7 cellular contexts compared by ENCODE assay signal in genomic region chr11:61697093-61697492, GRCh38. TPM values are rescaled to one million over a fixed set of nuclear protein-coding genes. Genes with fewer than 3 reads are reported as not detected.
A peak's percentile ranks its signal among the peaks of the same experiment; 100 is the strongest.
DNase-seq lines count a peak whose midpoint lies in the region; ATAC-seq, FAIRE-seq and TF ChIP-seq lines count a peak whose summit lies in the region.

No MANE protein-coding gene starts in this region.

- TF ChIP-seq CTCF in transverse colon (IDR thresholded peaks at IDR 0.05), result no peak
- TF ChIP-seq CTCF in OCI-LY7 (conservative IDR thresholded peaks at IDR 0.05; ENCODE audit: low read length), result no peak

- H2AFZ ChIP-seq in OCI-LY7 (ENCODE audit: low read length), result no peak overlapping the region

- FAIRE-seq in HTR-8/SVneo (lab: Jason Lieb, UNC), result peak; percentile 72

- POLR2A ChIA-PET in OCI-LY7 (lab: Charles Lee), result no interaction called here

- H3K36me3 ChIP-seq in transverse colon (no peaks in the 10 kb centered on the region), OCI-LY7 (ENCODE audit: insufficient read depth, low read length) (no peaks in the 10 kb centered on the region)

- TF ChIP-seq POLR2A in transverse colon (IDR thresholded peaks at IDR 0.05), result no peak

- CTCF ChIA-PET in OCI-LY7 (lab: Charles Lee; ENCODE audit: unreplicated experiment), result no interaction called here

- no peaks in the 10 kb centered on the region for H4K20me1 ChIP-seq in OCI-LY7 (ENCODE audit: insufficient read depth, low read length)

- H3K27ac ChIP-seq in transverse colon, result peak overlapping the region; percentile 80 to 97 (median 85)
- no peak overlapping the region for H3K27ac ChIP-seq in OCI-LY7 (ENCODE audit: low read depth, low read length, poor library complexity, severe bottlenecking)

- WGBS in transverse colon (ENCODE audit: low coverage in 1 of 2), 2 donors, result 87% methylated on average over 8 of the region's 8 CpGs; no CpG with 5 or more reads in 1 of the 2 donors

- no peak for TF ChIP-seq EP300 in transverse colon (IDR thresholded peaks at IDR 0.05; ENCODE audit: low read depth)

- no peak for ATAC-seq in HG03469 (IDR thresholded peaks at IDR 0.05; ENCODE audit: unreplicated experiment)

- H3K4me3 ChIP-seq in transverse colon, result no peak overlapping the region
- no peak overlapping the region for H3K4me3 ChIP-seq in OCI-LY7 (ENCODE audit: low read depth, low read length, poor library complexity, severe bottlenecking)

- H3K9me3 ChIP-seq in transverse colon (no peaks in the 10 kb centered on the region), OCI-LY7 (ENCODE audit: low read length) (no peaks in the 10 kb centered on the region)

- peaks cover 56 to 89% (median 81%) of the 10 kb centered on the region in 4 donors for H3K4me1 ChIP-seq in transverse colon
- H3K4me1 ChIP-seq in OCI-LY7 (ENCODE audit: insufficient read depth, low read length, poor library complexity, severe bottlenecking), result peaks cover 8% of the 10 kb centered on the region

- no peaks in the 10 kb centered on the region for H3K27me3 ChIP-seq in transverse colon

- intact Hi-C loops in transverse colon (cut with DNase I; ENCODE audit: low total_unique reads) (no loop called here), OCI-LY7 (cut with micrococcal nuclease; ENCODE audit: unreplicated experiment) (no loop called here)

- no TSS peak for BruUV-seq in OCI-LY7 (replicated peaks; lab: Mats Ljungman, UMichigan)

- H3K79me2 ChIP-seq in OCI-LY7 (ENCODE audit: insufficient read depth, low read depth, low read length), result no peaks in the 10 kb centered on the region

- DNase-seq in HTR-8/SVneo (ENCODE audit: insufficient read length, low spot score) (peak; percentile 57), T47D (ENCODE audit: low read depth in 1 of 2, low spot score in 1 of 2) (peak; percentile 73 to 100), left kidney (ENCODE audit: low read depth, low spot score) (peak; percentile 57), transverse colon (no peak), KG1 (lab: John Stamatoyannopoulos, UW) (no peak), OCI-LY7 (ENCODE audit: low spot score) (no peak)

- H3K9me2 ChIP-seq in OCI-LY7 (ENCODE audit: insufficient read depth, low read length), result no peaks in the 10 kb centered on the region

- no peak overlapping the region for H3K4me2 ChIP-seq in OCI-LY7 (ENCODE audit: low read length)

- in situ Hi-C loops in T47D (cut with HindIII; ENCODE audit: low pct_unique_long_range_greater_than_20kb, low sequenced_read_pairs), result no loop called here
- in situ Hi-C loops in transverse colon (cut with MboI; ENCODE audit: low pct_ligation_motif_present in 1 of 4, low pct_unique_long_range_greater_than_20kb in 1 of 4, low sequenced_read_pairs in 3 of 4), result no loop called here

RNA-seq across cellular contexts. Expression of gene DAGLA, which starts 16.9 kb away (rescaled TPM):
- total RNA-seq in transverse colon, result 10 to 100 TPM; 11.9 to 31.4 (median 17.0) TPM
- not detected in 2 replicates for total RNA-seq in OCI-LY7 (2014; rRNA removed; shearing (Covaris generic))
- total RNA-seq in OCI-LY7 (2022), result not detected in 2 replicates

RNA-seq across cellular contexts. Expression of gene MYRF, which starts 55.3 kb away (rescaled TPM):
- total RNA-seq in transverse colon (10 to 100 TPM in 3 of 4 donors, 1 to 10 TPM in 1; 2.0 to 14.2 (median 10.7) TPM), OCI-LY7 (2022) (0.98 and 1.1 TPM in 2 replicates)
- 0.19 and 0.23 TPM in 2 replicates for total RNA-seq in OCI-LY7 (2014; rRNA removed; shearing (Covaris generic))

Comparison
In these comparisons a context has a peak if more than half of its experiments do, and no peak if none do; other contexts are left out.
1. DNase-seq: peak in HTR-8/SVneo (single experiment), T47D (2 of 2) and left kidney (single experiment); none in transverse colon (single experiment), KG1 (single experiment) and OCI-LY7 (single experiment).
2. RNA of gene DAGLA, which starts 16.9 kb away (total RNA-seq): 11.9 to 31.4 TPM in transverse colon; not detected in OCI-LY7; every median in the first group is over 10 times any median in the second.